Comparison of ENCODE assay signal across 8 cellular contexts in the genomic region with DNA sequence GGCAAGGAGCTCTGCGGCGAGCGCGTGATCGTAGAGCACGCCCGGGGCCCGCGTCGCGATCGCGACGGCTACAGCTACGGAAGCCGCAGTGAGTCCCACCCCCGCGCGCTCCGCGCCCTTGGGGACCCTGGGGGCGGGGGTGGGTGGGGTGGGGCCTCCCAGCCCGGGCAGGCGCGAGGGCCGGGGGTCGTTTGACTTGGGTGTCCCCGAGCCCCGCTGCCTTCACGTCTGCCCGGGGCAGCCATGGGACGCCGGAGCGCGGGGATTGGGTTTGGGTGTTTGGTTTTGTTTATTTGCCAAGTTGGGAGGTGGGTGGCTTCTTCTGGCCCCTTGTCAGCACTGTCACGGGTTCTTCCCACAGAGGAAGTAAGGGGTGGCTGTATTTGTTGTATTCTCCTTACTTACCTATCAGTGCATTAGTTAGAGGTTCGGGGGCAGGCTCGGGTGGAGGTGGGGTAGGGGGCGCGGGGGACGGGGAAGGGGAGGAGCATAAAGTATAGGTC. TPM values are rescaled to one million over a fixed set of nuclear protein-coding genes. Genes with fewer than 3 reads are reported as not detected.
A peak's percentile ranks its signal among the peaks of the same experiment; 100 is the strongest.
DNase-seq lines count a peak whose midpoint lies in the region; ATAC-seq and TF ChIP-seq lines count a peak whose summit lies in the region.

No MANE protein-coding gene starts in this region.

- H3K9me3 Mint-ChIP-seq in CD4-positive, alpha-beta T cell: no peaks in the 10 kb centered on the region
- H3K9me3 Mint-ChIP-seq in activated CD4-positive, alpha-beta memory T cell treated with anti-CD3 and anti-CD28 coated beads, Interleukin-2, amount 10 ng/mL, durations not matched to agents 7 days and 5 days: no peaks in the 10 kb centered on the region
- no peaks in the 10 kb centered on the region for H3K9me3 Mint-ChIP-seq in stimulated activated naive B cell treated with anti-CD40 and anti-IgM and Interleukin-4, amounts not matched to agents 10 μg/mL and 1 μg/mL and 100 μg/mL, for 72 hours

- H3K9ac ChIP-seq in iPS-15b (ENCODE audit: low read depth, low read length): peak overlapping the region; percentile 100

- peak overlapping the region; percentile 95 for H3K27ac Mint-ChIP-seq in CD4-positive, alpha-beta T cell
- H3K27ac Mint-ChIP-seq in activated CD4-positive, alpha-beta memory T cell treated with anti-CD3 and anti-CD28 coated beads, Interleukin-2, amount 10 ng/mL, durations not matched to agents 7 days and 5 days: peak overlapping the region; percentile 93
- peak overlapping the region; percentile 100 for H3K27ac Mint-ChIP-seq in stimulated activated naive B cell treated with anti-CD40 and anti-IgM and Interleukin-4, amounts not matched to agents 10 μg/mL and 1 μg/mL and 100 μg/mL, for 72 hours

- H3K27me3 Mint-ChIP-seq in CD4-positive, alpha-beta T cell: peaks cover 8% of the 10 kb centered on the region
- peaks cover 4% of the 10 kb centered on the region for H3K27me3 Mint-ChIP-seq in activated CD4-positive, alpha-beta memory T cell treated with anti-CD3 and anti-CD28 coated beads, Interleukin-2, amount 10 ng/mL, durations not matched to agents 7 days and 5 days
- peaks cover 5 to 9% of the 10 kb centered on the region in 2 donors for H3K27me3 Mint-ChIP-seq in stimulated activated naive B cell treated with anti-CD40 and anti-IgM and Interleukin-4, amounts not matched to agents 10 μg/mL and 1 μg/mL and 100 μg/mL, for 72 hours

- no peak for DNase-seq in CD4-positive, alpha-beta T cell
- DNase-seq in HCEC 1CT (peak; percentile 15), A172 (ENCODE audit: low spot score) (no peak), inferior parietal cortex (ENCODE audit: extremely low spot score) (no peak), Ammon's horn (ENCODE audit: low spot score) (no peak)
- no peak for DNase-seq in activated CD4-positive, alpha-beta memory T cell treated with anti-CD3 and anti-CD28 coated beads, Interleukin-2, amount 10 ng/mL, durations not matched to agents 7 days and 5 days
- DNase-seq in stimulated activated naive B cell treated with anti-CD40 and anti-IgM and Interleukin-4, amounts not matched to agents 10 μg/mL and 1 μg/mL and 100 μg/mL, for 72 hours: no peak

- CTCF ChIA-PET in CD4-positive, alpha-beta T cell (lab: Charles Lee): interaction anchor here (1.1 kb wide), 1 partner anchor 1915 kb away, joined by 3 read pairs; no protein-coding TSS in a partner anchor
- CTCF ChIA-PET in activated CD4-positive, alpha-beta memory T cell treated with anti-CD3 and anti-CD28 coated beads, Interleukin-2, amount 10 ng/mL, durations not matched to agents 7 days and 5 days (lab: Charles Lee): interaction anchor here (1.8 kb wide), 2 partner anchors 10 to 56 kb away, joined by 6 to 7 read pairs; no protein-coding TSS in a partner anchor

- H3K4me3 Mint-ChIP-seq in CD4-positive, alpha-beta T cell: peak overlapping the region; percentile 94
- H3K4me3 Mint-ChIP-seq in activated CD4-positive, alpha-beta memory T cell treated with anti-CD3 and anti-CD28 coated beads, Interleukin-2, amount 10 ng/mL, durations not matched to agents 7 days and 5 days: peak overlapping the region; percentile 86
- H3K4me3 Mint-ChIP-seq in stimulated activated naive B cell treated with anti-CD40 and anti-IgM and Interleukin-4, amounts not matched to agents 10 μg/mL and 1 μg/mL and 100 μg/mL, for 72 hours: peak overlapping the region; percentile 90 to 96

- H3K4me1 ChIP-seq in iPS-15b (ENCODE audit: control insufficient read depth, insufficient read depth, low read length): peaks cover 5% of the 10 kb centered on the region

- ATAC-seq in CD4-positive, alpha-beta T cell (ENCODE audit: poor library complexity): peak; percentile 3
- peak; percentile 5 to 10 for ATAC-seq in stimulated activated naive B cell treated with anti-CD40 and anti-IgM and Interleukin-4, amounts not matched to agents 10 μg/mL and 1 μg/mL and 100 μg/mL, for 72 hours (replicated peaks)

- intact Hi-C loops in CD4-positive, alpha-beta T cell (cut with DNase I, micrococcal nuclease): loop anchor here (1.0 to 10.0 kb wide), 6 partner anchors 54 to 1844 kb away; a partner anchor contains a TSS

- POLR2A ChIA-PET in CD4-positive, alpha-beta T cell (lab: Charles Lee): interaction anchor here (0.5 to 2.9 kb wide), 10 partner anchors 8 to 1766 kb away, joined by 3 to 26 read pairs (median 5); a partner anchor contains a TSS
- POLR2A ChIA-PET in activated CD4-positive, alpha-beta memory T cell treated with anti-CD3 and anti-CD28 coated beads, Interleukin-2, amount 10 ng/mL, durations not matched to agents 7 days and 5 days (lab: Charles Lee): interaction anchor here (0.6 to 3.3 kb wide), 19 partner anchors 8 to 1765 kb away, joined by 3 to 31 read pairs (median 7); a partner anchor contains a TSS

- peaks cover 58% of the 10 kb centered on the region for H3K36me3 Mint-ChIP-seq in CD4-positive, alpha-beta T cell (ENCODE audit: low read depth)
- peaks cover 43% of the 10 kb centered on the region for H3K36me3 Mint-ChIP-seq in activated CD4-positive, alpha-beta memory T cell treated with anti-CD3 and anti-CD28 coated beads, Interleukin-2, amount 10 ng/mL, durations not matched to agents 7 days and 5 days (ENCODE audit: low read depth)
- H3K36me3 Mint-ChIP-seq in stimulated activated naive B cell treated with anti-CD40 and anti-IgM and Interleukin-4, amounts not matched to agents 10 μg/mL and 1 μg/mL and 100 μg/mL, for 72 hours: peaks cover 25 to 40% of the 10 kb centered on the region in 2 donors

- peak overlapping the region; percentile 76 for H3K4me3 ChIP-seq in iPS-15b (ENCODE audit: low read depth, low read length)

- peaks cover 22% of the 10 kb centered on the region for H3K36me3 ChIP-seq in iPS-15b (ENCODE audit: control insufficient read depth, insufficient read depth, low read length)

- H3K27me3 ChIP-seq in CD4-positive, alpha-beta T cell (ENCODE audit: control insufficient read depth, insufficient read depth, low read length): no peaks in the 10 kb centered on the region
- H3K27me3 ChIP-seq in iPS-15b (ENCODE audit: control insufficient read depth, insufficient read depth, low read length): no peaks in the 10 kb centered on the region

- no peaks in the 10 kb centered on the region for H3K9me3 ChIP-seq in CD4-positive, alpha-beta T cell (ENCODE audit: control insufficient read depth, low read length)
- H3K9me3 ChIP-seq in iPS-15b (ENCODE audit: control insufficient read depth, insufficient read depth, low read length): no peaks in the 10 kb centered on the region

- TF ChIP-seq CTCF in CD4-positive, alpha-beta T cell (IDR thresholded peaks at IDR 0.05): no peak

- peak overlapping the region; percentile 99 for H3K27ac ChIP-seq in CD4-positive, alpha-beta T cell (ENCODE audit: low read depth, low read length)

- H3K4me1 Mint-ChIP-seq in CD4-positive, alpha-beta T cell (ENCODE audit: low read depth): peaks cover 45% of the 10 kb centered on the region
- H3K4me1 Mint-ChIP-seq in activated CD4-positive, alpha-beta memory T cell treated with anti-CD3 and anti-CD28 coated beads, Interleukin-2, amount 10 ng/mL, durations not matched to agents 7 days and 5 days: peaks cover 41% of the 10 kb centered on the region
- H3K4me1 Mint-ChIP-seq in stimulated activated naive B cell treated with anti-CD40 and anti-IgM and Interleukin-4, amounts not matched to agents 10 μg/mL and 1 μg/mL and 100 μg/mL, for 72 hours: peaks cover 18 to 20% of the 10 kb centered on the region in 2 donors

RNA-seq across cellular contexts. Expression of a gene that starts 0.8 kb away (rescaled TPM):
- 100 to 1,000 TPM; 312 to 313 TPM for total RNA-seq in CD4-positive, alpha-beta T cell
- total RNA-seq in activated CD4-positive, alpha-beta memory T cell treated with anti-CD3 and anti-CD28 coated beads, Interleukin-2, amount 10 ng/mL, durations not matched to agents 7 days and 5 days: 100 to 1,000 TPM; 106 to 109 TPM
- 50.6 and 60.8 TPM in 2 replicates for total RNA-seq in A172 (2014; rRNA removed; shearing (Covaris generic))

RNA-seq across cellular contexts. Expression of a gene that starts 49.0 kb away (rescaled TPM):
- total RNA-seq in CD4-positive, alpha-beta T cell: 10 to 100 TPM; 10.2 to 10.5 TPM
- 1 to 10 TPM; 7.3 to 7.4 TPM for total RNA-seq in activated CD4-positive, alpha-beta memory T cell treated with anti-CD3 and anti-CD28 coated beads, Interleukin-2, amount 10 ng/mL, durations not matched to agents 7 days and 5 days
- total RNA-seq in A172 (2014; rRNA removed; shearing (Covaris generic)): 2.4 and 5.0 TPM in 2 replicates
